ENCODE assay signal across 1 cellular context in genomic region chr3:19961960-19962359, GRCh38.
TF ChIP-seq lines count a peak whose summit lies in the region.

No MANE protein-coding gene starts in this region.

TF ChIP-seq in K562, 482 proteins besides CTCF, POLR2A, EP300 and RAD21:
- TF ChIP-seq ADNP (tag; IDR thresholded peaks at IDR 0.05) = no peak
- TF ChIP-seq MEF2A (IDR thresholded peaks at IDR 0.05; ENCODE audit: control insufficient read depth, low read depth, low read length) = peak; percentile 52; the same call in 1 of the 2 replicates
- TF ChIP-seq MEF2D (tag; conservative IDR thresholded peaks at IDR 0.05; ENCODE audit: low read depth) = 0 out of 2 replicates have a peak, but pooled peaks have one; percentile 21
- TF ChIP-seq ZNF280A (IDR thresholded peaks at IDR 0.05; ENCODE audit: low read depth, partially characterized antibody) = no peak
